Comparison of ENCODE assay signal across 10 cellular contexts in the genomic region with DNA sequence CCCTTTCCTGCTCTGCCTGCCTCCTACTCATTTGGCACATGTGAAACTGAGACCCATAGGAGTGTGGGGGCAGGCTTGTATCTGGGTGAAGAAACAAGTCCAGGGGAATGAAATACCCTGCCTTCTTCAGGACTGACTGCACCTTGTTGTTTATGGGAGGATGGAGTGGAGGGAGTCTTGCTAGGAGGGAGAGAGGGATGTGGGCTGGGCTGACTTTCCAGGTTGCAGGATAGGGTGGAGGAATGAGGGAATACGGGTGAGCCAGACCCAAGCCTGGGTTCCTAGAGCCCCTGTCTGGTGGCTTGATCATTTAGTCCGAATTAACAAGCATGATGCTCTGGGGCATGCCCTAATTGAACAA. TPM values are rescaled to one million over a fixed set of nuclear protein-coding genes. Genes with fewer than 3 reads are reported as not detected.
DNase-seq lines count a peak whose midpoint lies in the region; ATAC-seq, FAIRE-seq and TF ChIP-seq lines count a peak whose summit lies in the region.
"Had no signal": no experiment of that assay in that cellular context is flagged by ENCODE, and none has a peak within 500 bp of the region (broad histone marks: within the 10 kb centered on the region; RNA-seq: fewer than 3 reads in every experiment).

No MANE protein-coding gene starts in this region.

- no peak for FAIRE-seq in small intestine (lab: Jason Lieb, UNC)

- BruUV-seq in A673 (replicated peaks; lab: Mats Ljungman, UMichigan): no TSS peak

- ATAC-seq in HG03439 (IDR thresholded peaks at IDR 0.05; ENCODE audit: unreplicated experiment) (peak; percentile 0), naive B cell (ENCODE audit: low read depth in 2 of 2) (no peak), GM19023 (IDR thresholded peaks at IDR 0.05; ENCODE audit: unreplicated experiment) (no peak)

- DNase-seq in A673 (ENCODE audit: low spot score) (no peak), caudate nucleus (lab: John Stamatoyannopoulos, UW) (no peak), naive B cell (no peak), small intestine (no peak), NCI-H1417 (lab: John Stamatoyannopoulos, UW) (no peak)
- DNase-seq in CD4-positive, alpha-beta memory T cell: no peak
- DNase-seq: NCI-H1048 had no signal

- H3K36me3 Mint-ChIP-seq in naive B cell: peaks cover 0 to 6% of the 10 kb centered on the region in 2 donors
- H3K36me3 Mint-ChIP-seq in CD4-positive, alpha-beta memory T cell: no peaks in the 10 kb centered on the region
- H3K36me3 Mint-ChIP-seq: activated naive CD4-positive, alpha-beta T cell treated with anti-CD3 and anti-CD28 coated beads, Interleukin-2, amount 50 U/mL, for 72 hours had no signal

- POLR2A ChIA-PET in A673 (lab: Charles Lee; ENCODE audit: low non-redundant PET): interaction anchor here (0.7 kb wide), 1 partner anchor 140 kb away, joined by 3 read pairs; no protein-coding TSS in a partner anchor
- POLR2A ChIA-PET in CD4-positive, alpha-beta memory T cell (lab: Charles Lee; ENCODE audit: partially characterized antibody): no interaction called here

- H3K9me3 ChIP-seq in A673 (ENCODE audit: low read depth, low read length, poor library complexity, severe bottlenecking) (no peaks in the 10 kb centered on the region), small intestine (ENCODE audit: control insufficient read depth, low read depth) (no peaks in the 10 kb centered on the region)
- no peaks in the 10 kb centered on the region for H3K9me3 ChIP-seq in CD4-positive, alpha-beta memory T cell (ENCODE audit: control insufficient read depth in 1 of 2, low read length in 2 of 2)

- H3K4me1 Mint-ChIP-seq in naive B cell: peaks cover 60 to 71% (median 69%) of the 10 kb centered on the region in 3 donors
- peaks cover 11 to 50% (median 22%) of the 10 kb centered on the region in 4 donors for H3K4me1 Mint-ChIP-seq in CD4-positive, alpha-beta memory T cell

- CTCF ChIA-PET in A673 (lab: Charles Lee): interaction anchor here (1.8 kb wide), 2 partner anchors 14 to 18 kb away, joined by 6 to 13 read pairs; no protein-coding TSS in a partner anchor
- CTCF ChIA-PET in CD4-positive, alpha-beta memory T cell (lab: Charles Lee; ENCODE audit: partially characterized antibody): interaction anchor here (1.7 to 1.9 kb wide), 2 partner anchors 13 to 17 kb away, joined by 3 to 7 read pairs; no protein-coding TSS in a partner anchor

- H3K4me3 Mint-ChIP-seq in naive B cell: peak overlapping the region; percentile 78 to 99 (median 96)
- peak overlapping the region in 2 of 8 donors; percentile 3 to 29 for H3K4me3 Mint-ChIP-seq in CD4-positive, alpha-beta memory T cell

- H3K27ac Mint-ChIP-seq in naive B cell: peak overlapping the region; percentile 86 to 96 (median 94)
- H3K27ac Mint-ChIP-seq in CD4-positive, alpha-beta memory T cell: peak overlapping the region in 1 of 7 donors; percentile 1
- H3K27ac Mint-ChIP-seq: activated naive CD4-positive, alpha-beta T cell treated with anti-CD3 and anti-CD28 coated beads, Interleukin-2, amount 50 U/mL, for 72 hours had no signal

- no peaks in the 10 kb centered on the region for H3K27me3 Mint-ChIP-seq in naive B cell
- peaks cover 33 to 50% of the 10 kb centered on the region in 2 donors for H3K27me3 Mint-ChIP-seq in CD4-positive, alpha-beta memory T cell

- no peak for TF ChIP-seq CTCF in A673 (conservative IDR thresholded peaks at IDR 0.05; ENCODE audit: low read depth, low read length)

- WGBS in small intestine, 3 donors: 43 to 56% (median 46%) methylated on average over 2 of the region's 2 CpGs

- peak overlapping the region; percentile 90 for H3K4me3 ChIP-seq in A673 (ENCODE audit: low read depth, low read length, poor library complexity, severe bottlenecking)
- no peak overlapping the region for H3K4me3 ChIP-seq in small intestine (ENCODE audit: low read depth in 1 of 2, low read length in 2 of 2)
- no peak overlapping the region for H3K4me3 ChIP-seq in CD4-positive, alpha-beta memory T cell (ENCODE audit: low read length in 2 of 2)

- H3K4me1 ChIP-seq in A673 (ENCODE audit: insufficient read depth, low read length, poor library complexity, severe bottlenecking): peaks cover 63% of the 10 kb centered on the region
- peaks cover 2 to 33% of the 10 kb centered on the region in 2 donors for H3K4me1 ChIP-seq in small intestine (ENCODE audit: control insufficient read depth in 2 of 2, insufficient read depth in 1 of 2, low read depth in 1 of 2, low read length in 1 of 2)
- H3K4me1 ChIP-seq in CD4-positive, alpha-beta memory T cell (ENCODE audit: insufficient read depth, low read length): peaks cover 37% of the 10 kb centered on the region

- H3K36me3 ChIP-seq in A673 (ENCODE audit: insufficient read depth, low read length, poor library complexity, severe bottlenecking) (no peaks in the 10 kb centered on the region), small intestine (ENCODE audit: control insufficient read depth in 2 of 2, insufficient read depth in 2 of 2, low read length in 2 of 2) (no peaks in the 10 kb centered on the region)
- no peaks in the 10 kb centered on the region for H3K36me3 ChIP-seq in CD4-positive, alpha-beta memory T cell (ENCODE audit: insufficient read depth, low read length)

- no peak overlapping the region for H3K27ac ChIP-seq in A673 (ENCODE audit: low read depth, low read length, poor library complexity, severe bottlenecking)
- peak overlapping the region; percentile 87 for H3K27ac ChIP-seq in caudate nucleus (ENCODE audit: low read depth, low read length)
- H3K27ac ChIP-seq in small intestine (ENCODE audit: low read depth in 1 of 2, low read length in 1 of 2): peak overlapping the region in 1 of 2 donors; percentile 52
- no peak overlapping the region for H3K27ac ChIP-seq in CD4-positive, alpha-beta memory T cell (ENCODE audit: low read depth, low read length)

- no peaks in the 10 kb centered on the region for H3K27me3 ChIP-seq in A673 (replicated peaks; ENCODE audit: insufficient read depth, low read depth, low read length, poor library complexity)
- H3K27me3 ChIP-seq in small intestine (ENCODE audit: control insufficient read depth in 2 of 2, insufficient read depth in 2 of 2, low read length in 2 of 2): no peaks in the 10 kb centered on the region
- peaks cover 41% of the 10 kb centered on the region for H3K27me3 ChIP-seq in CD4-positive, alpha-beta memory T cell (ENCODE audit: insufficient read depth, low read length)

- no peaks in the 10 kb centered on the region for H3K9me3 Mint-ChIP-seq in naive B cell
- peaks cover 0 to 2% (median 0%) of the 10 kb centered on the region in 8 donors for H3K9me3 Mint-ChIP-seq in CD4-positive, alpha-beta memory T cell
- H3K9me3 Mint-ChIP-seq: activated naive CD4-positive, alpha-beta T cell treated with anti-CD3 and anti-CD28 coated beads, Interleukin-2, amount 50 U/mL, for 72 hours had no signal

- intact Hi-C loops in A673 (cut with micrococcal nuclease; ENCODE audit: unreplicated experiment): loop anchor here (5.0 kb wide), 2 partner anchors 46 to 96 kb away; no protein-coding TSS in a partner anchor
- intact Hi-C loops in CD4-positive, alpha-beta memory T cell (cut with micrococcal nuclease): no loop called here

RNA-seq across cellular contexts. Expression of a gene that starts 3.3 kb away (rescaled TPM):
- total RNA-seq in A673 (2021): 56.4 and 57.2 TPM in 2 replicates
- polyA plus RNA-seq in naive B cell (ENCODE audit: low read depth in 6 of 6) (100 to 1,000 TPM; 351 to 547 (median 399) TPM), small intestine (10 to 100 TPM in 2 of 3 donors, 1 to 10 TPM in 1; 3.8 to 21.9 (median 14.6) TPM)
- total RNA-seq in CD4-positive, alpha-beta memory T cell: 1 to 10 TPM; 1.6 to 3.6 TPM
- 1 to 10 TPM; 2.7 to 5.5 TPM for polyA plus RNA-seq in CD4-positive, alpha-beta memory T cell

Comparison
In these comparisons a context has a peak if more than half of its experiments do, and no peak if none do; other contexts are left out.
1. RNA of a gene that starts 3.3 kb away (polyA plus RNA-seq): 351 to 547 TPM in naive B cell; 3.8 to 21.9 TPM in small intestine and 2.7 to 5.5 TPM in CD4-positive, alpha-beta memory T cell; every median in the first group is over 10 times any median in the second.